10 cellular contexts compared by ENCODE assay signal in genomic region chr11:133269272-133269671, GRCh38.
DNase-seq lines count a peak whose midpoint lies in the region; ATAC-seq and TF ChIP-seq lines count a peak whose summit lies in the region.
"Had no signal": no experiment of that assay in that cellular context is flagged by ENCODE, and none has a peak within 500 bp of the region (broad histone marks: within the 10 kb centered on the region; RNA-seq: fewer than 3 reads in every experiment).

No MANE protein-coding gene starts in this region.

- in situ Hi-C loops in GM13976 (cut with MboI; ENCODE audit: low sequenced_read_pairs, unreplicated experiment): no loop called here

- ATAC-seq in GM19324 (IDR thresholded peaks at IDR 0.05; ENCODE audit: low FRiP score, unreplicated experiment): peak; percentile 86
- ATAC-seq in HG02642 (IDR thresholded peaks at IDR 0.05; ENCODE audit: poor library complexity, unreplicated experiment): peak; percentile 98
- ATAC-seq in HG03432 (IDR thresholded peaks at IDR 0.05; ENCODE audit: unreplicated experiment): peak; percentile 97

- DNase-seq in GM13976 (ENCODE audit: low spot score) (peak; percentile 61), NCI-H345 treated with DMSO at 0.1 percent for 48 hours (lab: John Stamatoyannopoulos, UW; ENCODE audit: unreplicated experiment) (no peak), GDM1 (lab: John Stamatoyannopoulos, UW) (no peak), GM03348 (ENCODE audit: low spot score) (no peak), COLO668 (lab: John Stamatoyannopoulos, UW; ENCODE audit: unreplicated experiment) (no peak)
- DNase-seq: NCI-H1092; stimulated activated naive CD4-positive, alpha-beta T cell had no signal

- TF ChIP-seq CTCF in GM13976 (IDR thresholded peaks at IDR 0.05; ENCODE audit: borderline replicate concordance, control extremely low read depth, extremely low read depth, insufficient read depth, missing control alignments): no peak
